Comparison of ENCODE assay signal across 20 cellular contexts in genomic region chr1:110138956-110139355, GRCh38.
"Had no signal": no experiment of that assay in that cellular context is flagged by ENCODE, and none has a peak within 500 bp of the region (broad histone marks: within the 10 kb centered on the region; RNA-seq: fewer than 3 reads in every experiment).

No MANE protein-coding gene starts in this region.

- DNase-seq: effector CD8-positive, alpha-beta T cell; endodermal cell; foreskin keratinocyte; heart left ventricle; left cardiac atrium; left lung; mesenchymal stem cell; mucosa of descending colon; naive B cell; sigmoid colon; stimulated activated CD4-positive, alpha-beta T cell treated with anti-CD3 and anti-CD28 coated beads, Interleukin-2, amount 100 ng/mL, for 24 hours; stimulated activated CD4-positive, alpha-beta T cell treated with anti-CD3 and anti-CD28 coated beads, Interleukin-4, amount 100 ng/mL, for 4 hours; stimulated activated naive CD8-positive, alpha-beta T cell treated with anti-CD3 and anti-CD28 coated beads, Interleukin-15, Interleukin-2, amounts not matched to agents 100 U/mL and 50 U/mL, for 24 hours; substantia nigra; testis; tibial artery had no signal

- ATAC-seq: esophagus mucosa; foreskin keratinocyte; gastroesophageal sphincter; heart left ventricle; left cardiac atrium; left lung; mucosa of descending colon; natural killer cell treated with Interleukin-12 subunit alpha and Interleukin-12 subunit beta and Interleukin-15 and Interleukin-18, amount 100 ng/mL, for 72 hours; stimulated activated memory B cell treated with anti-CD40 and anti-IgM and Interleukin-4, amounts not matched to agents 10 μg/mL and 1 μg/mL and 100 μg/mL, for 72 hours; stimulated activated naive CD8-positive, alpha-beta T cell treated with anti-CD3 and anti-CD28 coated beads, Interleukin-15, Interleukin-2, amounts not matched to agents 100 U/mL and 50 U/mL, for 24 hours had no signal
